Comparison of ENCODE assay signal across 11 cellular contexts in the genomic region with DNA sequence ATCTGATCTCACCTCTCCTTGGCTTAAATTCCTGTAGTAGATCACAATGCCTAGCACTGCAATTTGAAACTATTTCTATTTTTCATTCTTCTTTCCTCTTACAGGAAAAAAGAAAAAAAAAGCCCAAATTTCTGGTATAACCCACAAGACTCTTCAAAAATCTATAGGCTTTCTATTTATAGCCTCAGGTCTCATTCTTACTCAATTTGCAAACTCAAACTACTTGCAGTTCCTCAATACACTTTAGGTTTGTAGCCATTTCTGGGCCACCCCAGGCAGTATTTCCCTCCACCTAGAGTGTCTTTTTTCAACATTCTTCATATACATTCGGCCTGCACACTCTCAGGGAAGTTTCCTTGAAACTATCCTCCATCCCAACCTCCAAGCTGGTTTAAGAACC.
DNase-seq lines count a peak whose midpoint lies in the region; ATAC-seq and TF ChIP-seq lines count a peak whose summit lies in the region.
"Had no signal": no experiment of that assay in that cellular context is flagged by ENCODE, and none has a peak within 500 bp of the region (broad histone marks: within the 10 kb centered on the region; RNA-seq: fewer than 3 reads in every experiment).

No MANE protein-coding gene starts in this region.

- intact Hi-C loops in PC-9 (cut with micrococcal nuclease; ENCODE audit: unreplicated experiment), result no loop called here

- H3K27me3 ChIP-seq in PC-9 (ENCODE audit: insufficient read depth, low read depth), result no peaks in the 10 kb centered on the region
- H3K27me3 ChIP-seq: esophagus squamous epithelium had no signal

- H3K4me1 ChIP-seq in PC-9 (replicated peaks; ENCODE audit: insufficient read depth), result no peaks in the 10 kb centered on the region

- H3K9me2 ChIP-seq in PC-9 (ENCODE audit: insufficient read depth), result peaks cover 14% of the 10 kb centered on the region; the same call in 1 of the 2 replicates

- DNase-seq in germinal center (ENCODE audit: low spot score) (peak; percentile 18), PC-9 (no peak), NCI-H2081 (lab: John Stamatoyannopoulos, UW) (no peak)
- DNase-seq in stimulated activated naive CD4-positive, alpha-beta T cell treated with Interleukin-2 at 50 U/mL for 16 hours (lab: John Stamatoyannopoulos, UW), result no peak
- DNase-seq: esophagus squamous epithelium; NCI-H524 treated with DMSO at 0.1 percent for 48 hours; stimulated activated naive CD8-positive, alpha-beta T cell treated with anti-CD3 and anti-CD28 coated beads, Interleukin-15, Interleukin-2, amounts not matched to agents 100 U/mL and 50 U/mL, for 24 hours had no signal

- no peaks in the 10 kb centered on the region for H3K79me2 ChIP-seq in PC-9 (ENCODE audit: low read depth)

- no peaks in the 10 kb centered on the region for H3F3A ChIP-seq in PC-9 (ENCODE audit: insufficient read depth, low read depth)

- H3K36me3 ChIP-seq in PC-9 (ENCODE audit: low read depth), result no peaks in the 10 kb centered on the region
- H3K36me3 ChIP-seq: esophagus squamous epithelium had no signal

- TF ChIP-seq CTCF in PC-9 (conservative IDR thresholded peaks at IDR 0.05), result no peak

- H4K20me1 ChIP-seq in PC-9 (ENCODE audit: insufficient read depth), result 0 out of 2 replicates have a peak, but pooled peaks cover 3% of the 10 kb centered on the region

- CTCF ChIA-PET in PC-9 (lab: Charles Lee), result no interaction called here

- POLR2A ChIA-PET in PC-9 (lab: Charles Lee; ENCODE audit: unreplicated experiment), result no interaction called here

- H3K9me3 ChIP-seq in PC-9 (ENCODE audit: insufficient read depth, low read depth), result no peaks in the 10 kb centered on the region
- H3K9me3 ChIP-seq: esophagus squamous epithelium had no signal

- BruUV-seq in PC-9 (replicated peaks; lab: Mats Ljungman, UMichigan), result no TSS peak

- no peak overlapping the region for H3K4me3 ChIP-seq in PC-9
- H3K4me3 ChIP-seq: esophagus squamous epithelium, K562 had no signal

- no peak overlapping the region for H3K27ac ChIP-seq in PC-9
- H3K27ac ChIP-seq: esophagus squamous epithelium had no signal

- peak; percentile 87 for ATAC-seq in GM19023 (IDR thresholded peaks at IDR 0.05; ENCODE audit: unreplicated experiment)
- peak; percentile 95 for ATAC-seq in GM21825 (IDR thresholded peaks at IDR 0.05; ENCODE audit: unreplicated experiment)
- peak; percentile 96 for ATAC-seq in HG03342 (IDR thresholded peaks at IDR 0.05; ENCODE audit: unreplicated experiment)
- ATAC-seq: K562; stimulated activated naive CD8-positive, alpha-beta T cell treated with anti-CD3 and anti-CD28 coated beads, Interleukin-15, Interleukin-2, amounts not matched to agents 100 U/mL and 50 U/mL, for 24 hours had no signal

- no peak overlapping the region for H3K4me2 ChIP-seq in PC-9

- no peak overlapping the region for H2AFZ ChIP-seq in PC-9
